11 cellular contexts compared by ENCODE assay signal in the genomic region with DNA sequence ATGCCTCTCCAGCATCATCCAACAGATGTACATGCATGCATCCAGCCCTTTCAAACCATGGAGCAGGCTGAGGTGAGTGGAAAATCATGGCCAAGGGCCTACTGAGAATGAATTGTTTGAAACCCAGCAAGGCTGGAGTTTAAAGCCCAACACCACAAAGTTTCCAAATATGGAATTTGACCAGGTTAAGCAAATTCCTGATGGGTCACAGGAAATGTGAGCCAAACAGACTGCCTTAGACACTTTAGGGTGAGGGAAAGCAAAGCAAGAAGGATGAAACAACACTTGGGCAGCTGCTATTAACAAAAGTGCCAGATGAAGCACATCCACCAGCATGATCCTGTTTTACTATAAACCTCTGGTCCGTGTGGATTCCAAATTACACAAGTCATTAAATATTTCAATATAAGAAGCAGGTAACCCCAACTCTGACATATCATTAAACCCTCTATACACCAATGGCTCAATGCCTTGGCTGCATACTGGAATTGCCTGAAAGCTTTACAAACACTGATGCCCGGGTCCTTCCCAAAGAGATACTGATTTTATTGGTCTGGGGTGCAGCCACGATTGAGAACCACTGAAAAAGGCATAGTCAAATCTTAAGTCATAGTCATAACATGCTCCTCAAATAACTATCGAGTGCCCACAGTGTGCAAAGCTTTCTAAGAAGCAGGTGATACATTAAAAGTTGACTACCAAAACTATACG. TPM values are rescaled to one million over a fixed set of nuclear protein-coding genes. Genes with fewer than 3 reads are reported as not detected.
DNase-seq lines count a peak whose midpoint lies in the region; ATAC-seq and TF ChIP-seq lines count a peak whose summit lies in the region.
"Had no signal": no experiment of that assay in that cellular context is flagged by ENCODE, and none has a peak within 500 bp of the region (broad histone marks: within the 10 kb centered on the region; RNA-seq: fewer than 3 reads in every experiment).

No MANE protein-coding gene starts in this region.

- H3K36me3 Mint-ChIP-seq in activated naive CD4-positive, alpha-beta T cell treated with anti-CD3 and anti-CD28 coated beads for 36 hours (ENCODE audit: low read depth) = peaks cover 3% of the 10 kb centered on the region

- intact Hi-C loops in activated naive CD4-positive, alpha-beta T cell treated with anti-CD3 and anti-CD28 coated beads for 36 hours (cut with micrococcal nuclease) = loop anchor here (1.0 kb wide), 1 partner anchor 7 kb away; no protein-coding TSS in a partner anchor

- CTCF ChIA-PET in activated naive CD4-positive, alpha-beta T cell treated with anti-CD3 and anti-CD28 coated beads for 36 hours (lab: Charles Lee) = interaction anchor here (0.8 to 2.2 kb wide), 5 partner anchors 10 to 128 kb away, joined by 3 to 9 read pairs (median 4); a partner anchor contains a TSS

- peaks cover 84% of the 10 kb centered on the region for H3K4me1 Mint-ChIP-seq in activated naive CD4-positive, alpha-beta T cell treated with anti-CD3 and anti-CD28 coated beads for 36 hours (ENCODE audit: low read depth)
- H3K4me1 Mint-ChIP-seq in stimulated activated naive CD8-positive, alpha-beta T cell treated with anti-CD3 and anti-CD28 coated beads, Interleukin-15, amount 100 ng/mL, for 72 hours = peaks cover 90% of the 10 kb centered on the region
- H3K4me1 Mint-ChIP-seq: central memory CD8-positive, alpha-beta T cell had no signal

- no peak overlapping the region for H3K4me3 ChIP-seq in astrocyte of the spinal cord (ENCODE audit: low read depth, low read length)
- H3K4me3 ChIP-seq: BLaER1 had no signal

- in situ Hi-C loops in astrocyte of the spinal cord (cut with HindIII; ENCODE audit: low sequenced_read_pairs) = no loop called here

- H3K27me3 Mint-ChIP-seq in activated naive CD4-positive, alpha-beta T cell treated with anti-CD3 and anti-CD28 coated beads for 36 hours (ENCODE audit: low read depth) = no peaks in the 10 kb centered on the region
- no peaks in the 10 kb centered on the region for H3K27me3 Mint-ChIP-seq in stimulated activated naive CD8-positive, alpha-beta T cell treated with anti-CD3 and anti-CD28 coated beads, Interleukin-15, amount 100 ng/mL, for 72 hours

- H3K4me3 Mint-ChIP-seq in activated naive CD4-positive, alpha-beta T cell treated with anti-CD3 and anti-CD28 coated beads for 36 hours = no peak overlapping the region
- peak overlapping the region; percentile 40 to 57 for H3K4me3 Mint-ChIP-seq in stimulated activated naive CD8-positive, alpha-beta T cell treated with anti-CD3 and anti-CD28 coated beads, Interleukin-15, amount 100 ng/mL, for 72 hours
- H3K4me3 Mint-ChIP-seq: central memory CD8-positive, alpha-beta T cell had no signal

- peak overlapping the region; percentile 3 for H3K27ac Mint-ChIP-seq in activated naive CD4-positive, alpha-beta T cell treated with anti-CD3 and anti-CD28 coated beads for 36 hours
- no peak overlapping the region for H3K27ac Mint-ChIP-seq in stimulated activated naive CD8-positive, alpha-beta T cell treated with anti-CD3 and anti-CD28 coated beads, Interleukin-15, amount 100 ng/mL, for 72 hours

- DNase-seq in activated naive CD4-positive, alpha-beta T cell treated with anti-CD3 and anti-CD28 coated beads for 36 hours = peak; percentile 55
- DNase-seq in activated naive CD4-positive, alpha-beta T cell treated with Interleukin-2 at 50 U/mL for 16 hours = no peak
- peak; percentile 53 for DNase-seq in astrocyte of the spinal cord (ENCODE audit: low read depth, low spot score)
- DNase-seq in stimulated activated naive CD8-positive, alpha-beta T cell treated with anti-CD3 and anti-CD28 coated beads, Interleukin-15, amount 100 ng/mL, for 72 hours = peak; percentile 50 to 68
- no peak for DNase-seq in mesenteric fat pad (ENCODE audit: low spot score)
- DNase-seq in NCI-H2081 treated with DMSO at 0.1 percent for 48 hours (lab: John Stamatoyannopoulos, UW) = no peak
- no peak for DNase-seq in inferior parietal cortex (ENCODE audit: extremely low spot score)
- DNase-seq: SIG-M5 had no signal

- no peak for TF ChIP-seq CTCF in astrocyte of the spinal cord (IDR thresholded peaks at IDR 0.05; ENCODE audit: low read depth, low read length)

- no peaks in the 10 kb centered on the region for H3K9me3 Mint-ChIP-seq in activated naive CD4-positive, alpha-beta T cell treated with anti-CD3 and anti-CD28 coated beads for 36 hours
- no peaks in the 10 kb centered on the region for H3K9me3 Mint-ChIP-seq in stimulated activated naive CD8-positive, alpha-beta T cell treated with anti-CD3 and anti-CD28 coated beads, Interleukin-15, amount 100 ng/mL, for 72 hours
- H3K9me3 Mint-ChIP-seq: central memory CD8-positive, alpha-beta T cell had no signal

- ATAC-seq in HG03025 (IDR thresholded peaks at IDR 0.05; ENCODE audit: low FRiP score, unreplicated experiment) = peak; percentile 50
- peak; percentile 92 for ATAC-seq in stimulated activated naive CD8-positive, alpha-beta T cell treated with anti-CD3 and anti-CD28 coated beads, Interleukin-15, amount 100 ng/mL, for 72 hours

RNA-seq across cellular contexts. Expression of a gene that starts 9.1 kb away (rescaled TPM):
- total RNA-seq in activated naive CD4-positive, alpha-beta T cell treated with anti-CD3 and anti-CD28 coated beads for 36 hours = 10 to 100 TPM; 30.1 to 32.2 TPM
- total RNA-seq in mesenteric fat pad = 68.9 TPM

Comparison
In these comparisons a context has a peak if more than half of its experiments do, and no peak if none do; other contexts are left out.
1. DNase-seq: peak in activated naive CD4-positive, alpha-beta T cell treated with anti-CD3 and anti-CD28 coated beads for 36 hours (single experiment), astrocyte of the spinal cord (single experiment) and stimulated activated naive CD8-positive, alpha-beta T cell treated with anti-CD3 and anti-CD28 coated beads, Interleukin-15, amount 100 ng/mL, for 72 hours (2 of 2); none in activated naive CD4-positive, alpha-beta T cell treated with Interleukin-2 at 50 U/mL for 16 hours (single experiment), mesenteric fat pad (single experiment), NCI-H2081 treated with DMSO at 0.1 percent for 48 hours (single experiment) and inferior parietal cortex (single experiment).